ENCODE assay signal across 9 cellular contexts in genomic region chr11:80826808-80827207, GRCh38.
"Had no signal": no experiment of that assay in that cellular context is flagged by ENCODE, and none has a peak within 500 bp of the region (broad histone marks: within the 10 kb centered on the region; RNA-seq: fewer than 3 reads in every experiment).

No MANE protein-coding gene starts in this region.

- H3K4me2 ChIP-seq: GM23338 had no signal

- H3K4me3 ChIP-seq: GM23248, GM23338, HAP-1 had no signal

- H3K9ac ChIP-seq: GM23248 had no signal

- H3K27ac ChIP-seq: GM23248 had no signal

- ATAC-seq: GM23338, HCT116 had no signal

- H3K9me3 Mint-ChIP-seq: GM23338, H9 had no signal

- H2AFZ ChIP-seq: GM23248 had no signal

- DNase-seq: GM23248, GOT3, H7, H9, HCEC 1CT, HFFc6 had no signal

- H3K9me3 ChIP-seq: HAP-1 had no signal

- H3K27ac Mint-ChIP-seq: GM23338, H9, HFFc6 had no signal

- H3K4me3 Mint-ChIP-seq: GM23338, H9, HFFc6 had no signal

- H3K36me3 ChIP-seq: HAP-1 had no signal
